Comparison of ENCODE assay signal across 8 cellular contexts in the genomic region with DNA sequence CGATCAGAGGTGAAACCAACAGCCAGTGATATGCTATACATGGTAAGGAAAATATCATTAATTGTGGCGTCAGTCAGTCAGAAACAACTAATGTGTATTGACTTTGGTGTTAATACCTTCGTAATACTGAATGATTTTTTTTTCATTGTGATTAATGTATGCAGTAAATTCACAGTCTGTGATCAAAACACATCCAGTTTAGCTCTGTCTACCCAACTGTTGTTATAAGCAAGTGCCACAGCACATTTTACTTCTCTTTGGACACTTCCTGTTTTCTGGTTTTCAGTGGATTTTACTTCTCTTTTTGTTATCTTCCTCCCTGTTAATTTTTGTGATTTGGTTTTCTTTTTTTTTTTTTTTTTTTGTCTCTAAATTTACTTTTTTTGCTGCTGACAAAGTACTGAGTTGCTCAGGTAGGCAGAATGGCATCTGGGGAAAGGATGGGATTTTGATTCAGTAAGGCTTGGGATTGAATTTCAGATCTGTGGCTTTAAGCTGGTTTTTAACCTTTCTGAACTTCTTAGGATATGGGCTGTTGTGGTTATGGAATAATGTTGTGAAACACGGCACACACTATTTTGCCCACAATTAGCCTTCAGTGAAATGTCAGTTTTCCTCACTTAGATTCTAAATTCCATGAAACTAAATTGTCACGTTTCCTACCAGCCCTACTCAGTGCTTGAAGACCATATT. TPM values are rescaled to one million over a fixed set of nuclear protein-coding genes. Genes with fewer than 3 reads are reported as not detected.
DNase-seq lines count a peak whose midpoint lies in the region; ATAC-seq and TF ChIP-seq lines count a peak whose summit lies in the region.

No MANE protein-coding gene starts in this region.

- peaks cover 0 to 28% (median 0%) of the 10 kb centered on the region in 11 experiments; a peak in 8 of 22 replicates for H4K20me1 ChIP-seq in BLaER1 treated with 17β-estradiol and CSF1 and Interleukin-3, amounts not matched to agents 10 nM and 100 nM

- peaks cover 0 to 44% (median 10%) of the 10 kb centered on the region in 11 experiments; a peak in 13 of 22 replicates for H3K36me3 ChIP-seq in BLaER1 treated with 17β-estradiol and CSF1 and Interleukin-3, amounts not matched to agents 10 nM and 100 nM
- no peaks in the 10 kb centered on the region for H3K36me3 ChIP-seq in right lobe of liver
- H3K36me3 ChIP-seq in upper lobe of right lung, result no peaks in the 10 kb centered on the region

- intact Hi-C loops in right lobe of liver (cut with DNase I) (no loop called here), upper lobe of right lung (cut with DNase I) (no loop called here)

- 40% methylated on average over 4 of the region's 5 CpGs for WGBS in right lobe of liver (ENCODE audit: insufficient coverage, low coverage, low lambda C conversion rate, missing lambda C conversion rate)

- peak overlapping the region; percentile 68 to 95 (median 89) for H3K27ac ChIP-seq in BLaER1 treated with 17β-estradiol and CSF1 and Interleukin-3, amounts not matched to agents 10 nM and 100 nM
- peak overlapping the region; percentile 96 for H3K27ac ChIP-seq in HL-60 (replicated peaks)
- H3K27ac ChIP-seq in right lobe of liver, result peak overlapping the region in 2 of 3 donors; percentile 42 to 75
- H3K27ac ChIP-seq in upper lobe of right lung, result peak overlapping the region; percentile 84

- peak overlapping the region; percentile 97 for H3K27ac Mint-ChIP-seq in activated naive CD8-positive, alpha-beta T cell

- no peak for TF ChIP-seq POLR2A in right lobe of liver (IDR thresholded peaks at IDR 0.05)

- H3K4me2 ChIP-seq in BLaER1 treated with 17β-estradiol and CSF1 and Interleukin-3, amounts not matched to agents 10 nM and 100 nM, result peak overlapping the region; percentile 57 to 96 (median 86)

- H3K9ac ChIP-seq in BLaER1 treated with 17β-estradiol and CSF1 and Interleukin-3, amounts not matched to agents 10 nM and 100 nM, result peak overlapping the region; percentile 28 to 93 (median 81); a peak in 20 of 22 replicates

- DNase-seq in HL-60 (ENCODE audit: low read depth in 1 of 2, low spot score in 1 of 2) (peak in 1 of 2 experiments; percentile 46), right lobe of liver (no peak), upper lobe of right lung (no peak), HuH-7.5 (ENCODE audit: low spot score) (no peak)
- DNase-seq in stimulated activated CD4-positive, alpha-beta T cell treated with anti-CD3 and anti-CD28 coated beads, Interleukin-1b, Interleukin-23, amount 100 ng/mL, for 48 hours, result no peak

- peak overlapping the region; percentile 90 for H3K4me3 Mint-ChIP-seq in activated naive CD8-positive, alpha-beta T cell

- H3K4me1 Mint-ChIP-seq in activated naive CD8-positive, alpha-beta T cell (ENCODE audit: low read depth), result peaks cover 94% of the 10 kb centered on the region

- peak overlapping the region; percentile 1 to 85 (median 67); a peak in 18 of 20 replicates for H3K4me3 ChIP-seq in BLaER1 treated with 17β-estradiol and CSF1 and Interleukin-3, amounts not matched to agents 10 nM and 100 nM
- H3K4me3 ChIP-seq in HL-60 (replicated peaks; ENCODE audit: insufficient read depth, low read length), result peak overlapping the region; percentile 47
- H3K4me3 ChIP-seq in right lobe of liver, result peak overlapping the region; percentile 17 to 31 (median 17)
- peak overlapping the region; percentile 52 for H3K4me3 ChIP-seq in upper lobe of right lung

- peaks cover 0 to 6% (median 0%) of the 10 kb centered on the region in 11 experiments; a peak in 4 of 22 replicates for H3K9me3 ChIP-seq in BLaER1 treated with 17β-estradiol and CSF1 and Interleukin-3, amounts not matched to agents 10 nM and 100 nM (replicated peaks in 1 of 11)
- H3K9me3 ChIP-seq in right lobe of liver (no peaks in the 10 kb centered on the region), upper lobe of right lung (no peaks in the 10 kb centered on the region)

- H3K4me1 ChIP-seq in BLaER1 treated with 17β-estradiol and CSF1 and Interleukin-3, amounts not matched to agents 10 nM and 100 nM, result peaks cover 44 to 83% (median 71%) of the 10 kb centered on the region in 10 experiments
- no peaks in the 10 kb centered on the region for H3K4me1 ChIP-seq in right lobe of liver
- peaks cover 20% of the 10 kb centered on the region for H3K4me1 ChIP-seq in upper lobe of right lung

- peak; percentile 9 for ATAC-seq in GM21360 (IDR thresholded peaks at IDR 0.05; ENCODE audit: unreplicated experiment)
- ATAC-seq in right lobe of liver, result peak in 3 of 4 donors; percentile 26 to 31 (median 27)
- ATAC-seq in upper lobe of right lung, result peak; percentile 47

- no peaks in the 10 kb centered on the region for H3K27me3 ChIP-seq in BLaER1 treated with 17β-estradiol and CSF1 and Interleukin-3, amounts not matched to agents 10 nM and 100 nM
- H3K27me3 ChIP-seq in HL-60 (ENCODE audit: insufficient read depth, poor library complexity, severe bottlenecking), result no peaks in the 10 kb centered on the region
- H3K27me3 ChIP-seq in right lobe of liver, result no peaks in the 10 kb centered on the region
- H3K27me3 ChIP-seq in upper lobe of right lung, result no peaks in the 10 kb centered on the region

- TF ChIP-seq CTCF in HL-60 (IDR thresholded peaks at IDR 0.05; ENCODE audit: insufficient read depth, low read length), result no peak
- no peak for TF ChIP-seq CTCF in right lobe of liver (IDR thresholded peaks at IDR 0.05)
- no peak for TF ChIP-seq CTCF in upper lobe of right lung (IDR thresholded peaks at IDR 0.05)

- H3K9me3 Mint-ChIP-seq in activated naive CD8-positive, alpha-beta T cell (ENCODE audit: low read depth), result no peaks in the 10 kb centered on the region

- H3K27me3 Mint-ChIP-seq in activated naive CD8-positive, alpha-beta T cell, result no peaks in the 10 kb centered on the region

- peaks cover 9% of the 10 kb centered on the region for H3K36me3 Mint-ChIP-seq in activated naive CD8-positive, alpha-beta T cell

RNA-seq across cellular contexts. Expression of gene GLIPR1, which starts 0.6 kb away (rescaled TPM):
- 10 to 100 TPM in 1 of 6 experiments, 1 to 10 TPM in 5; 3.4 to 16.2 (median 4.0) TPM for total RNA-seq in right lobe of liver
- 38.2 TPM for total RNA-seq in upper lobe of right lung

RNA-seq across cellular contexts. Expression of gene KRR1, which starts 30.2 kb away (rescaled TPM):
- total RNA-seq in right lobe of liver (10 to 100 TPM; 14.1 to 25.3 (median 20.3) TPM), upper lobe of right lung (45.3 TPM)

Comparison
In these comparisons a context has a peak if more than half of its experiments do, and no peak if none do; other contexts are left out.
1. H3K4me3 ChIP-seq: peak in every context shown above with its lines; median percentile 67 in BLaER1 treated with 17β-estradiol and CSF1 and Interleukin-3, amounts not matched to agents 10 nM and 100 nM; 52 in upper lobe of right lung; 47 in HL-60; 17 in right lobe of liver.